Comparison of ENCODE assay signal across 32 cellular contexts in the genomic region with DNA sequence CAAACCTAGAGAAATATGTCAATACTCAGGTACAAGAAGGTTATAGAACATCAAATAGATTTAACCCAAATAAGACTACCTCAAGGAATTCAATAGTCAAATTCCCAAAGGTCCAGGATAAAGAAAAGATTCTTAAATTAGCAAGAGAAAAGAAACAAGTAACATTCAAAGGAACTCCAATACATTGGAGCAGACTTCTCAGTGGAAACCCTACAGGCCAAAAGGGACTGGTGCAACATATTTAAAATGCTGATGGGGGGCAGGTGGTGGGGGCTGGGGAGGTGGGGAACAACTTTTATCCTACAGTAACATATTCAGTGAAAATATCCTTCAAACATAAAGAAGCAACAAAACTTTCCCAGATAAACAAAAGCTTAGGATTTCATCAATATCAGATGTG. TPM values are rescaled to one million over a fixed set of nuclear protein-coding genes. Genes with fewer than 3 reads are reported as not detected.
"Had no signal": no experiment of that assay in that cellular context is flagged by ENCODE, and none has a peak within 500 bp of the region (broad histone marks: within the 10 kb centered on the region; RNA-seq: fewer than 3 reads in every experiment).

No MANE protein-coding gene starts in this region.

- H3K9me3 ChIP-seq: MG63, SJCRH30 had no signal

- H3K4me1 Mint-ChIP-seq: activated CD4-positive, alpha-beta T cell treated with anti-CD3 and anti-CD28 coated beads for 36 hours; activated naive CD4-positive, alpha-beta T cell treated with anti-CD3 and anti-CD28 coated beads, Interleukin-2, amount 10 ng/mL, durations not matched to agents 7 days and 5 days; activated naive CD8-positive, alpha-beta T cell treated with anti-CD3 and anti-CD28 coated beads, Interleukin-2, amount 50 U/mL, for 24 hours had no signal

- H3K36me3 ChIP-seq: brain microvascular endothelial cell, MG63, SJCRH30 had no signal

- H3K27ac ChIP-seq: brain microvascular endothelial cell, SJCRH30, SK-N-MC had no signal

- H3K4me3 Mint-ChIP-seq: activated CD4-positive, alpha-beta memory T cell treated with anti-CD3 and anti-CD28 coated beads for 36 hours; activated CD4-positive, alpha-beta T cell treated with anti-CD3 and anti-CD28 coated beads for 36 hours; activated naive CD4-positive, alpha-beta T cell treated with anti-CD3 and anti-CD28 coated beads, Interleukin-2, amount 10 ng/mL, durations not matched to agents 7 days and 5 days; activated naive CD8-positive, alpha-beta T cell; activated naive CD8-positive, alpha-beta T cell treated with anti-CD3 and anti-CD28 coated beads, Interleukin-2, amount 50 U/mL, for 24 hours; T-helper 1 cell treated with Interleukin-12 subunit alpha and Interleukin-12 subunit beta and Interleukin-4 antibody, amounts not matched to agents 30 μg/mL and 1 μg/mL, for 36 hours; T-helper 2 cell treated with Interferon-gamma antibody and Interleukin-4, amounts not matched to agents 5 μg/mL and 100 μg/mL, for 36 hours had no signal

- H3K27ac Mint-ChIP-seq: activated CD4-positive, alpha-beta memory T cell treated with anti-CD3 and anti-CD28 coated beads for 36 hours; activated CD4-positive, alpha-beta T cell treated with anti-CD3 and anti-CD28 coated beads for 36 hours; activated naive CD4-positive, alpha-beta T cell treated with anti-CD3 and anti-CD28 coated beads, Interleukin-2, amount 10 ng/mL, durations not matched to agents 7 days and 5 days; activated naive CD8-positive, alpha-beta T cell; activated naive CD8-positive, alpha-beta T cell treated with anti-CD3 and anti-CD28 coated beads, Interleukin-2, amount 50 U/mL, for 24 hours; T-helper 1 cell treated with Interleukin-12 subunit alpha and Interleukin-12 subunit beta and Interleukin-4 antibody, amounts not matched to agents 30 μg/mL and 1 μg/mL, for 36 hours; T-helper 2 cell treated with Interferon-gamma antibody and Interleukin-4, amounts not matched to agents 5 μg/mL and 100 μg/mL, for 36 hours had no signal

- H3K27me3 ChIP-seq: brain microvascular endothelial cell, MG63, SJCRH30 had no signal

- DNase-seq: activated CD4-positive, alpha-beta memory T cell treated with anti-CD3 and anti-CD28 coated beads for 36 hours; activated CD4-positive, alpha-beta T cell treated with anti-CD3 and anti-CD28 coated beads for 36 hours; activated CD4-positive, alpha-beta T cell treated with anti-CD3 and anti-CD28 coated beads, Interleukin-2, amount 50 U/mL, for 1 hour; activated CD8-positive, alpha-beta memory T cell treated with anti-CD3 and anti-CD28 coated beads, Interleukin-2, amount 50 U/mL, for 4 hours; activated effector memory CD4-positive, alpha-beta T cell treated with Interleukin-2 at 50 U/mL for 16 hours; activated naive CD4-positive, alpha-beta T cell treated with anti-CD3 and anti-CD28 coated beads, Interleukin-2, amount 10 ng/mL, durations not matched to agents 7 days and 5 days; activated naive CD8-positive, alpha-beta T cell treated with anti-CD3 and anti-CD28 coated beads, Interleukin-2, amount 50 U/mL, for 24 hours; activated T-cell treated with anti-CD3 and anti-CD28 coated beads for 4 hours; activated T-cell treated with anti-CD3 and anti-CD28 coated beads, Interleukin-2, amount 50 U/mL, for 48 hours; anterior cingulate cortex; brain microvascular endothelial cell; central memory CD4-positive, alpha-beta T cell; Kasumi-1; KG1; MG63; NCI-H1048; NCI-H1105 treated with DMSO at 0.1 percent for 48 hours; NCI-H1436; NCI-H1694; NCI-H1930; NCI-H2081 treated with DMSO at 0.1 percent for 48 hours; NCI-H226; NCI-H524 treated with DMSO at 0.1 percent for 48 hours; SHP77; SJCRH30 had no signal

- H3K36me3 Mint-ChIP-seq: activated CD4-positive, alpha-beta memory T cell treated with anti-CD3 and anti-CD28 coated beads for 36 hours; activated naive CD4-positive, alpha-beta T cell treated with anti-CD3 and anti-CD28 coated beads, Interleukin-2, amount 10 ng/mL, durations not matched to agents 7 days and 5 days; activated naive CD8-positive, alpha-beta T cell had no signal

- ATAC-seq: activated CD4-positive, alpha-beta T cell treated with anti-CD3 and anti-CD28 coated beads for 36 hours; activated CD4-positive, CD25-positive, alpha-beta regulatory T cell treated with anti-CD3 and anti-CD28 coated beads, Interleukin-2, amount 50 U/mL, for 24 hours; activated naive CD8-positive, alpha-beta T cell treated with anti-CD3 and anti-CD28 coated beads, Interleukin-2, amount 50 U/mL, for 24 hours; Panc1 had no signal

- H3K9me3 Mint-ChIP-seq: activated CD4-positive, alpha-beta memory T cell treated with anti-CD3 and anti-CD28 coated beads for 36 hours; activated naive CD4-positive, alpha-beta T cell treated with anti-CD3 and anti-CD28 coated beads, Interleukin-2, amount 10 ng/mL, durations not matched to agents 7 days and 5 days; activated naive CD8-positive, alpha-beta T cell treated with anti-CD3 and anti-CD28 coated beads, Interleukin-2, amount 50 U/mL, for 24 hours; T-helper 1 cell treated with Interleukin-12 subunit alpha and Interleukin-12 subunit beta and Interleukin-4 antibody, amounts not matched to agents 30 μg/mL and 1 μg/mL, for 36 hours; T-helper 2 cell treated with Interferon-gamma antibody and Interleukin-4, amounts not matched to agents 5 μg/mL and 100 μg/mL, for 36 hours had no signal

- FAIRE-seq: TTC549 had no signal

- H3K4me1 ChIP-seq: SJCRH30 had no signal

- H3K4me3 ChIP-seq: MG63, SJCRH30, SK-N-MC had no signal

RNA-seq across cellular contexts. Expression of a gene that starts 23.1 kb away (rescaled TPM):
- total RNA-seq: activated CD4-positive, alpha-beta memory T cell treated with anti-CD3 and anti-CD28 coated beads for 36 hours; activated CD4-positive, alpha-beta T cell treated with anti-CD3 and anti-CD28 coated beads for 36 hours; SJCRH30 had no signal

RNA-seq across cellular contexts. Expression of a gene that starts 59.2 kb away (rescaled TPM):
- total RNA-seq: activated CD4-positive, alpha-beta memory T cell treated with anti-CD3 and anti-CD28 coated beads for 36 hours; activated CD4-positive, alpha-beta T cell treated with anti-CD3 and anti-CD28 coated beads for 36 hours had no signal
